ENCODE assay signal across 8 cellular contexts in genomic region chr16:84699712-84700517, GRCh38. TPM values are rescaled to one million over a fixed set of nuclear protein-coding genes. Genes with fewer than 3 reads are reported as not detected.
DNase-seq lines count a peak whose midpoint lies in the region; ATAC-seq, FAIRE-seq and TF ChIP-seq lines count a peak whose summit lies in the region.

TSS of gene USP10 (plus strand) at chr16:84700000. CDS start at chr16:84700091, 91 bp downstream.

- H4K20me1 ChIP-seq in fibroblast of lung (ENCODE audit: control insufficient read depth, extremely low read depth, insufficient read depth, low read length): no peaks in the 10 kb centered on the region

- ATAC-seq in GM21390 (IDR thresholded peaks at IDR 0.05; ENCODE audit: unreplicated experiment): peak; percentile 68
- peak; percentile 84 to 89 for ATAC-seq in activated T-cell treated with anti-CD3 and anti-CD28 coated beads, Interleukin-2, amount 50 U/mL, for 72 hours (replicated peaks in 1 of 2)
- peak; percentile 91 for ATAC-seq in naive thymus-derived CD4-positive, alpha-beta T cell
- peak; percentile 87 for ATAC-seq in stimulated activated memory B cell treated with anti-CD40 and anti-IgM and Interleukin-4, amounts not matched to agents 10 μg/mL and 1 μg/mL and 100 μg/mL, for 72 hours

- POLR2A ChIA-PET in naive thymus-derived CD4-positive, alpha-beta T cell (lab: Charles Lee): interaction anchor here (0.6 to 2.0 kb wide), 9 partner anchors 8 to 373 kb away, joined by 3 to 6 read pairs (median 4); partner anchors contain the start of gene KLHL36

- H3K27me3 ChIP-seq in Peyer's patch: no peaks in the 10 kb centered on the region
- H3K27me3 ChIP-seq in fibroblast of lung (ENCODE audit: control insufficient read depth, insufficient read depth, low read length): no peaks in the 10 kb centered on the region
- no peaks in the 10 kb centered on the region for H3K27me3 ChIP-seq in naive thymus-derived CD4-positive, alpha-beta T cell (ENCODE audit: control insufficient read depth in 2 of 2, insufficient read depth in 2 of 2, low read length in 2 of 2)

- H3K9me3 ChIP-seq in Peyer's patch (no peaks in the 10 kb centered on the region), fibroblast of lung (ENCODE audit: control insufficient read depth, insufficient read depth, low read depth, low read length) (no peaks in the 10 kb centered on the region)
- no peaks in the 10 kb centered on the region for H3K9me3 ChIP-seq in naive thymus-derived CD4-positive, alpha-beta T cell (ENCODE audit: control insufficient read depth in 2 of 3, low read length in 3 of 3)

- peak in 1 of 2 donors; percentile 51 for TF ChIP-seq POLR2A in Peyer's patch (IDR thresholded peaks at IDR 0.05)

- H3K36me3 Mint-ChIP-seq in activated T-cell treated with anti-CD3 and anti-CD28 coated beads, Interleukin-2, amount 50 U/mL, for 72 hours (ENCODE audit: insufficient read depth in 2 of 2): peaks cover 2% of the 10 kb centered on the region in 2 donors
- H3K36me3 Mint-ChIP-seq in naive thymus-derived CD4-positive, alpha-beta T cell: peaks cover 0 to 5% (median 0%) of the 10 kb centered on the region in 5 donors
- H3K36me3 Mint-ChIP-seq in stimulated activated memory B cell treated with anti-CD40 and anti-IgM and Interleukin-4, amounts not matched to agents 10 μg/mL and 1 μg/mL and 100 μg/mL, for 72 hours: no peaks in the 10 kb centered on the region

- H3K4me1 ChIP-seq in Peyer's patch (peaks cover 3 to 22% (median 5%) of the 10 kb centered on the region in 4 donors), fibroblast of lung (ENCODE audit: control insufficient read depth, extremely low read depth, insufficient read depth, low read length) (peaks cover 5% of the 10 kb centered on the region)
- H3K4me1 ChIP-seq in naive thymus-derived CD4-positive, alpha-beta T cell (ENCODE audit: control insufficient read depth in 2 of 2, insufficient read depth in 2 of 2, low read length in 2 of 2): peaks cover 11 to 22% of the 10 kb centered on the region in 2 donors

- H3K79me2 ChIP-seq in fibroblast of lung (ENCODE audit: control insufficient read depth, insufficient read depth, low read length): peaks cover 48% of the 10 kb centered on the region

- H3K36me3 ChIP-seq in Peyer's patch (no peaks in the 10 kb centered on the region), fibroblast of lung (ENCODE audit: control insufficient read depth, insufficient read depth, low read length) (no peaks in the 10 kb centered on the region)
- H3K36me3 ChIP-seq in naive thymus-derived CD4-positive, alpha-beta T cell (ENCODE audit: control insufficient read depth in 2 of 3, insufficient read depth in 3 of 3, low read length in 3 of 3): no peaks in the 10 kb centered on the region

- peak within 1 kb of the TSS; percentile 88 to 99 (median 95) for H3K4me3 ChIP-seq in Peyer's patch
- peak within 1 kb of the TSS; percentile 79 to 90 (median 80) for H3K4me3 ChIP-seq in fibroblast of lung (replicated peaks in 1 of 4; ENCODE audit: control extremely low read depth in 1 of 4, insufficient read depth in 1 of 4, low read depth in 3 of 4, low read length in 4 of 4)
- peak within 1 kb of the TSS; percentile 61 for H3K4me3 ChIP-seq in naive thymus-derived CD4-positive, alpha-beta T cell (ENCODE audit: low read length)

- H3K4me2 ChIP-seq in fibroblast of lung (ENCODE audit: extremely low read depth, insufficient read depth, low read length): peak within 1 kb of the TSS; percentile 93

- H3K9ac ChIP-seq in fibroblast of lung (ENCODE audit: insufficient read depth, low read length): peak within 1 kb of the TSS; percentile 88

- DNase-seq in D721Med (ENCODE audit: insufficient read length, low spot score) (peak; percentile 61), HuH-7 (ENCODE audit: low spot score) (peak; percentile 97), Peyer's patch (peak; percentile 79 to 90 (median 85)), fibroblast of lung (ENCODE audit: low read depth in 2 of 2) (peak; percentile 59 to 64)
- peak; percentile 88 to 91 for DNase-seq in activated T-cell treated with anti-CD3 and anti-CD28 coated beads, Interleukin-2, amount 50 U/mL, for 72 hours
- peak; percentile 75 to 93 (median 88) for DNase-seq in naive thymus-derived CD4-positive, alpha-beta T cell

- peak within 1 kb of the TSS; percentile 100 for H3K27ac Mint-ChIP-seq in activated T-cell treated with anti-CD3 and anti-CD28 coated beads, Interleukin-2, amount 50 U/mL, for 72 hours
- peak within 1 kb of the TSS; percentile 92 to 99 (median 96) for H3K27ac Mint-ChIP-seq in naive thymus-derived CD4-positive, alpha-beta T cell
- H3K27ac Mint-ChIP-seq in stimulated activated memory B cell treated with anti-CD40 and anti-IgM and Interleukin-4, amounts not matched to agents 10 μg/mL and 1 μg/mL and 100 μg/mL, for 72 hours: peak within 1 kb of the TSS; percentile 91

- FAIRE-seq in D721Med (lab: Jason Lieb, UNC): no peak

- TF ChIP-seq CTCF in D721Med (IDR thresholded peaks at IDR 0.05; ENCODE audit: insufficient read depth, missing control alignments) (no peak), Peyer's patch (IDR thresholded peaks at IDR 0.05) (no peak), fibroblast of lung (conservative IDR thresholded peaks at IDR 0.05 in 1 of 2, IDR thresholded peaks at IDR 0.05 in 1 of 2; ENCODE audit: low read depth in 1 of 2, low read length in 2 of 2) (no peak)

- intact Hi-C loops in naive thymus-derived CD4-positive, alpha-beta T cell (cut with micrococcal nuclease): loop anchor here (1.0 to 5.0 kb wide), 9 partner anchors 25 to 312 kb away; partner anchors contain the start of genes MEAK7 (in 1 of the 2) and ZDHHC7 (in 1 of the 2)

- H3K9me3 Mint-ChIP-seq in activated T-cell treated with anti-CD3 and anti-CD28 coated beads, Interleukin-2, amount 50 U/mL, for 72 hours: no peaks in the 10 kb centered on the region
- H3K9me3 Mint-ChIP-seq in naive thymus-derived CD4-positive, alpha-beta T cell: peaks cover 0 to 4% (median 0%) of the 10 kb centered on the region in 11 donors
- no peaks in the 10 kb centered on the region for H3K9me3 Mint-ChIP-seq in stimulated activated memory B cell treated with anti-CD40 and anti-IgM and Interleukin-4, amounts not matched to agents 10 μg/mL and 1 μg/mL and 100 μg/mL, for 72 hours

- H2AFZ ChIP-seq in fibroblast of lung (ENCODE audit: low read length): peak within 1 kb of the TSS; percentile 71

- CTCF ChIA-PET in naive thymus-derived CD4-positive, alpha-beta T cell (lab: Charles Lee): interaction anchor here (0.6 to 1.8 kb wide), 6 partner anchors 26 to 1266 kb away, joined by 3 to 10 read pairs (median 5); no protein-coding TSS in a partner anchor

- peak within 1 kb of the TSS; percentile 92 to 99 for H3K4me3 Mint-ChIP-seq in activated T-cell treated with anti-CD3 and anti-CD28 coated beads, Interleukin-2, amount 50 U/mL, for 72 hours
- H3K4me3 Mint-ChIP-seq in naive thymus-derived CD4-positive, alpha-beta T cell: peak within 1 kb of the TSS; percentile 92 to 99 (median 98)
- H3K4me3 Mint-ChIP-seq in stimulated activated memory B cell treated with anti-CD40 and anti-IgM and Interleukin-4, amounts not matched to agents 10 μg/mL and 1 μg/mL and 100 μg/mL, for 72 hours: peak within 1 kb of the TSS; percentile 85

- peak within 1 kb of the TSS; percentile 87 to 96 (median 90) for H3K27ac ChIP-seq in Peyer's patch
- H3K27ac ChIP-seq in fibroblast of lung (ENCODE audit: insufficient read depth, low read length): peak within 1 kb of the TSS; percentile 79
- H3K27ac ChIP-seq in naive thymus-derived CD4-positive, alpha-beta T cell (ENCODE audit: low read depth, low read length): peak within 1 kb of the TSS; percentile 87

- H3K27me3 Mint-ChIP-seq in activated T-cell treated with anti-CD3 and anti-CD28 coated beads, Interleukin-2, amount 50 U/mL, for 72 hours (ENCODE audit: low read depth): no peaks in the 10 kb centered on the region
- peaks cover 0 to 4% (median 0%) of the 10 kb centered on the region in 5 donors for H3K27me3 Mint-ChIP-seq in naive thymus-derived CD4-positive, alpha-beta T cell
- H3K27me3 Mint-ChIP-seq in stimulated activated memory B cell treated with anti-CD40 and anti-IgM and Interleukin-4, amounts not matched to agents 10 μg/mL and 1 μg/mL and 100 μg/mL, for 72 hours: no peaks in the 10 kb centered on the region

- H3K4me1 Mint-ChIP-seq in activated T-cell treated with anti-CD3 and anti-CD28 coated beads, Interleukin-2, amount 50 U/mL, for 72 hours (ENCODE audit: low read depth): peaks cover 39% of the 10 kb centered on the region
- peaks cover 19 to 47% (median 42%) of the 10 kb centered on the region in 7 donors for H3K4me1 Mint-ChIP-seq in naive thymus-derived CD4-positive, alpha-beta T cell
- H3K4me1 Mint-ChIP-seq in stimulated activated memory B cell treated with anti-CD40 and anti-IgM and Interleukin-4, amounts not matched to agents 10 μg/mL and 1 μg/mL and 100 μg/mL, for 72 hours: peaks cover 27% of the 10 kb centered on the region

RNA-seq across cellular contexts. Expression of gene USP10, which starts in this region (rescaled TPM):
- 10 to 100 TPM; 48.0 to 85.5 (median 59.9) TPM for total RNA-seq in Peyer's patch
- 100 to 1,000 TPM; 103 to 117 TPM for total RNA-seq in activated T-cell treated with anti-CD3 and anti-CD28 coated beads, Interleukin-2, amount 50 U/mL, for 72 hours
- 31.8 and 48.6 TPM in 2 replicates for total RNA-seq in fibroblast of lung
- polyA plus RNA-seq in fibroblast of lung: 59.1 and 70.2 TPM in 2 replicates
- 62.9 and 68.5 TPM in 2 replicates for polyA plus RNA-seq in fibroblast of lung (2012)
- polyA minus RNA-seq in fibroblast of lung (ENCODE audit: low replicate concordance): 261 and 483 TPM in 2 replicates
- total RNA-seq in naive thymus-derived CD4-positive, alpha-beta T cell: 100 to 1,000 TPM in 3 of 5 experiments, 10 to 100 TPM in 2; 88.4 to 113 (median 112) TPM
- 100 to 1,000 TPM; 106 to 123 TPM for polyA plus RNA-seq in naive thymus-derived CD4-positive, alpha-beta T cell

Comparison
In these comparisons a context has a peak if more than half of its experiments do, and no peak if none do; other contexts are left out.
1. Peak in every context shown above with its lines: DNase-seq, ATAC-seq, H3K4me3 ChIP-seq and H3K27ac ChIP-seq.